ENCODE assay signal across 8 cellular contexts in genomic region chr5:126449751-126450271, GRCh38. TPM values are rescaled to one million over a fixed set of nuclear protein-coding genes. Genes with fewer than 3 reads are reported as not detected.
A peak's percentile ranks its signal among the peaks of the same experiment; 100 is the strongest.
DNase-seq lines count a peak whose midpoint lies in the region; ATAC-seq and TF ChIP-seq lines count a peak whose summit lies in the region.

No MANE protein-coding gene starts in this region.

- H3K4me3 ChIP-seq in fibroblast of pulmonary artery (replicated peaks; ENCODE audit: low read depth, low read length) (no peak overlapping the region), skin epidermis (no peak overlapping the region), mesendoderm (ENCODE audit: low read length) (no peak overlapping the region)

- no peak overlapping the region for H2BK120ac ChIP-seq in mesendoderm (ENCODE audit: low read depth, low read length)

- H3K36me3 ChIP-seq in mesendoderm (ENCODE audit: control insufficient read depth, insufficient read depth, low read length): no peaks in the 10 kb centered on the region

- H3K4me2 ChIP-seq in mesendoderm (ENCODE audit: low read length): no peak overlapping the region

- peaks cover 4% of the 10 kb centered on the region for H3K4me1 ChIP-seq in mesendoderm (ENCODE audit: control insufficient read depth, low read depth, low read length)

- H4K5ac ChIP-seq in mesendoderm (ENCODE audit: low read length): no peak overlapping the region

- no peak overlapping the region for H3K4ac ChIP-seq in mesendoderm (ENCODE audit: low read depth, low read length)

- H3K27ac ChIP-seq in skin epidermis (peak overlapping the region in 19 of 21 experiments; percentile 33 to 87 (median 72)), mesendoderm (ENCODE audit: low read depth, low read length) (no peak overlapping the region)

- no peak overlapping the region for H3K18ac ChIP-seq in mesendoderm (ENCODE audit: low read length)

- no peak overlapping the region for H2BK15ac ChIP-seq in mesendoderm (replicated peaks; ENCODE audit: low read depth)

- DNase-seq in DMS53 treated with DMSO at 0.1 percent for 48 hours (lab: John Stamatoyannopoulos, UW; ENCODE audit: unreplicated experiment) (peak; percentile 53), LHCN-M2 (ENCODE audit: low read depth) (peak; percentile 83), activated T-cell treated with anti-CD3 and anti-CD28 coated beads for 24 hours (ENCODE audit: low read depth) (peak; percentile 52), fibroblast of pulmonary artery (ENCODE audit: low read depth) (peak; percentile 63), COLO668 (lab: John Stamatoyannopoulos, UW; ENCODE audit: unreplicated experiment) (no peak), mesendoderm (no peak)

- no peak overlapping the region for H3K9ac ChIP-seq in mesendoderm (ENCODE audit: low read length)

- no peak overlapping the region for H3K23ac ChIP-seq in mesendoderm (ENCODE audit: low read length)

- no peak overlapping the region for H3K56ac ChIP-seq in mesendoderm (ENCODE audit: low read length)

- no peak overlapping the region for H4K8ac ChIP-seq in mesendoderm (ENCODE audit: low read depth, low read length)

- ATAC-seq in GM21529 (IDR thresholded peaks at IDR 0.05; ENCODE audit: unreplicated experiment): peak; percentile 85

- H3K27me3 ChIP-seq in mesendoderm (ENCODE audit: insufficient read depth, low read length, poor library complexity): no peaks in the 10 kb centered on the region

- no peaks in the 10 kb centered on the region for H3K79me2 ChIP-seq in mesendoderm (ENCODE audit: control insufficient read depth, insufficient read depth, low read length)

- no peaks in the 10 kb centered on the region for H3K79me1 ChIP-seq in mesendoderm (ENCODE audit: low read length)

- H2BK5ac ChIP-seq in mesendoderm (ENCODE audit: low read length): no peak overlapping the region

- no CpG with 5 or more reads among the region's 8 CpGs for WGBS in mesendoderm (ENCODE audit: extremely low coverage, insufficient coverage, low lambda C conversion rate)

- no peak overlapping the region for H2AK5ac ChIP-seq in mesendoderm (ENCODE audit: low read length)

- TF ChIP-seq CTCF in fibroblast of pulmonary artery (IDR thresholded peaks at IDR 0.05; ENCODE audit: low read length, missing control alignments): no peak

RNA-seq across cellular contexts. Expression of gene GRAMD2B, which starts 26.6 kb away (rescaled TPM):
- 16.3 and 23.1 TPM in 2 replicates for total RNA-seq in LHCN-M2 (2014; rRNA removed)
- polyA plus RNA-seq in LHCN-M2 (2012): 53.8 TPM
- 5.6 TPM for polyA plus RNA-seq in mesendoderm (2013, experiment 1 of 2)
- 4.7 TPM for polyA plus RNA-seq in mesendoderm (2013, experiment 2 of 2)

Comparison
In these comparisons a context has a peak if more than half of its experiments do, and no peak if none do; other contexts are left out.
1. DNase-seq: peak in DMS53 treated with DMSO at 0.1 percent for 48 hours (single experiment), LHCN-M2 (single experiment), activated T-cell treated with anti-CD3 and anti-CD28 coated beads for 24 hours (single experiment) and fibroblast of pulmonary artery (single experiment); none in COLO668 (single experiment) and mesendoderm (single experiment).